25 cellular contexts compared by ENCODE assay signal in genomic region chr4:94357624-94358023, GRCh38. TPM values are rescaled to one million over a fixed set of nuclear protein-coding genes. Genes with fewer than 3 reads are reported as not detected.
"Had no signal": no experiment of that assay in that cellular context is flagged by ENCODE, and none has a peak within 500 bp of the region (broad histone marks: within the 10 kb centered on the region; RNA-seq: fewer than 3 reads in every experiment).

No MANE protein-coding gene starts in this region.

- ATAC-seq: activated CD4-positive, CD25-positive, alpha-beta regulatory T cell treated with anti-CD3 and anti-CD28 coated beads, Interleukin-2, amount 50 U/mL, for 24 hours; activated T-cell treated with anti-CD3 and anti-CD28 coated beads, Interleukin-2, amount 50 U/mL, for 72 hours; lower lobe of right lung; naive thymus-derived CD4-positive, alpha-beta T cell; right lobe of liver; upper lobe of right lung had no signal

- H3K27me3 ChIP-seq: right lobe of liver, thyroid gland, upper lobe of right lung had no signal

- H3K27me3 Mint-ChIP-seq: brain had no signal

- H3K27ac Mint-ChIP-seq: activated CD4-positive, alpha-beta memory T cell treated with anti-CD3 and anti-CD28 coated beads, Interleukin-2, amount 10 ng/mL, durations not matched to agents 7 days and 5 days; activated CD4-positive, alpha-beta T cell treated with anti-CD3 and anti-CD28 coated beads, Interleukin-2, amount 10 ng/mL, durations not matched to agents 24 days and 14 days; activated naive CD4-positive, alpha-beta T cell treated with anti-CD3 and anti-CD28 coated beads for 36 hours; activated T-cell treated with anti-CD3 and anti-CD28 coated beads, Interleukin-2, amount 50 U/mL, for 72 hours; brain; naive thymus-derived CD4-positive, alpha-beta T cell; stimulated activated naive CD8-positive, alpha-beta T cell treated with anti-CD3 and anti-CD28 coated beads, Interleukin-15, Interleukin-2, amounts not matched to agents 100 ng/mL and 50 ng/mL, for 24 hours had no signal

- H3K4me1 ChIP-seq: lower lobe of right lung, right lobe of liver, thyroid gland, upper lobe of right lung had no signal

- H3K36me3 Mint-ChIP-seq: brain; naive thymus-derived CD4-positive, alpha-beta T cell had no signal

- H3K4me3 ChIP-seq: coronary artery, lower lobe of right lung, right lobe of liver, thyroid gland, upper lobe of right lung had no signal

- H3K36me3 ChIP-seq: lower lobe of right lung, right lobe of liver, thyroid gland, upper lobe of right lung had no signal

- H3K27ac ChIP-seq: coronary artery, epithelial cell of prostate, lower lobe of right lung, right lobe of liver, thyroid gland, upper lobe of right lung, VCaP had no signal

- DNase-seq: activated CD4-positive, alpha-beta memory T cell treated with anti-CD3 and anti-CD28 coated beads, Interleukin-2, amount 10 ng/mL, durations not matched to agents 7 days and 5 days; activated CD4-positive, alpha-beta T cell treated with anti-CD3 and anti-CD28 coated beads, Interleukin-2, amount 10 ng/mL, durations not matched to agents 24 days and 14 days; activated effector memory CD4-positive, alpha-beta T cell treated with Interleukin-2 at 50 U/mL for 16 hours; activated naive CD4-positive, alpha-beta T cell treated with anti-CD3 and anti-CD28 coated beads for 36 hours; activated T-cell treated with anti-CD3 and anti-CD28 coated beads, Interleukin-2, amount 50 U/mL, for 72 hours; anterior cingulate cortex; kidney; lower lobe of right lung; naive thymus-derived CD4-positive, alpha-beta T cell; occipital lobe; posterior cingulate gyrus; right lobe of liver; stimulated activated CD4-positive, alpha-beta T cell treated with anti-CD3 and anti-CD28 coated beads, Interleukin-4, amount 100 ng/mL, for 1 hour; substantia nigra; SW 1271; thyroid gland; upper lobe of right lung had no signal

- H3K9me3 ChIP-seq: lower lobe of right lung, right lobe of liver, thyroid gland, upper lobe of right lung had no signal

- H3K4me1 Mint-ChIP-seq: activated CD4-positive, alpha-beta memory T cell treated with anti-CD3 and anti-CD28 coated beads, Interleukin-2, amount 10 ng/mL, durations not matched to agents 7 days and 5 days; activated CD4-positive, alpha-beta T cell treated with anti-CD3 and anti-CD28 coated beads, Interleukin-2, amount 10 ng/mL, durations not matched to agents 24 days and 14 days; brain; neural crest cell had no signal

- H3K9me3 Mint-ChIP-seq: activated CD4-positive, alpha-beta memory T cell treated with anti-CD3 and anti-CD28 coated beads, Interleukin-2, amount 10 ng/mL, durations not matched to agents 7 days and 5 days; activated CD4-positive, alpha-beta T cell treated with anti-CD3 and anti-CD28 coated beads, Interleukin-2, amount 10 ng/mL, durations not matched to agents 24 days and 14 days; activated naive CD4-positive, alpha-beta T cell treated with anti-CD3 and anti-CD28 coated beads for 36 hours; activated T-cell treated with anti-CD3 and anti-CD28 coated beads, Interleukin-2, amount 50 U/mL, for 72 hours; brain; neural crest cell; stimulated activated naive CD8-positive, alpha-beta T cell treated with anti-CD3 and anti-CD28 coated beads, Interleukin-15, Interleukin-2, amounts not matched to agents 100 ng/mL and 50 ng/mL, for 24 hours had no signal

- H3K4me3 Mint-ChIP-seq: activated CD4-positive, alpha-beta memory T cell treated with anti-CD3 and anti-CD28 coated beads, Interleukin-2, amount 10 ng/mL, durations not matched to agents 7 days and 5 days; activated CD4-positive, alpha-beta T cell treated with anti-CD3 and anti-CD28 coated beads, Interleukin-2, amount 10 ng/mL, durations not matched to agents 24 days and 14 days; activated naive CD4-positive, alpha-beta T cell treated with anti-CD3 and anti-CD28 coated beads for 36 hours; activated T-cell treated with anti-CD3 and anti-CD28 coated beads, Interleukin-2, amount 50 U/mL, for 72 hours; brain; naive thymus-derived CD4-positive, alpha-beta T cell; neural crest cell; stimulated activated naive CD8-positive, alpha-beta T cell treated with anti-CD3 and anti-CD28 coated beads, Interleukin-15, Interleukin-2, amounts not matched to agents 100 ng/mL and 50 ng/mL, for 24 hours had no signal

RNA-seq across cellular contexts. Expression of gene HPGDS, which starts 15.0 kb away (rescaled TPM):
- total RNA-seq: activated CD4-positive, alpha-beta T cell treated with anti-CD3 and anti-CD28 coated beads, Interleukin-2, amount 10 ng/mL, durations not matched to agents 24 days and 14 days; activated naive CD4-positive, alpha-beta T cell treated with anti-CD3 and anti-CD28 coated beads for 36 hours; activated T-cell treated with anti-CD3 and anti-CD28 coated beads, Interleukin-2, amount 50 U/mL, for 72 hours; glomerular endothelial cell; neural crest cell had no signal
